In the genomic region with DNA sequence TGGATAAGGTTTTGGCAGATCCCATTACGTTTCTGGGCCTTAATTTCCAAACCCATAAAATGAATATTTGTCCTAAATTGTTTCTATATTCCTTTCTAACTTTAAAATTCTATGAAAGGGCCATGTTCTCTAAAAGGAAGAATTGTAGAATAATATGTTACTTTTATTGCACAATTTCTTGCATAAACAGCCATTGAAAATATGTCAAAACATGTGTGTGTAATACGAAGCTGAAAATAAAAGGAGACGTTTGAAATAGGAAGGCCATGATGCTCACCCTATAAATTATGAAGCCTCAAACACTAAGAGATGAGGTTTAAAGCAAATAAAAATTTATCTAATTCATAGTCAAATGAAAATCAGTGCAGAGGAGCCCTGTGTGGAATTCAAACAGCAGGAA, we compare ENCODE assay signal across 5 cellular contexts.
"Had no signal": no experiment of that assay in that cellular context is flagged by ENCODE, and none has a peak within 500 bp of the region (broad histone marks: within the 10 kb centered on the region; RNA-seq: fewer than 3 reads in every experiment).

No MANE protein-coding gene starts in this region.

- H2AFZ ChIP-seq: GM23338 had no signal

- DNase-seq: H9, HCEC 1CT, KBM-7 had no signal

- H3K4me3 ChIP-seq: GM23338 had no signal

- H3K4me2 ChIP-seq: GM23338 had no signal

- H3K4me1 Mint-ChIP-seq: GM23338 had no signal

- H3K27ac Mint-ChIP-seq: GM23338, H9, IgD-negative memory B cell had no signal

- ATAC-seq: GM23338 had no signal

- H3K36me3 Mint-ChIP-seq: IgD-negative memory B cell had no signal

- H3K4me3 Mint-ChIP-seq: GM23338, H9, IgD-negative memory B cell had no signal

- H3K9me3 Mint-ChIP-seq: GM23338, H9 had no signal
